10 cellular contexts compared by ENCODE assay signal in genomic region chr1:34165422-34165921, GRCh38. TPM values are rescaled to one million over a fixed set of nuclear protein-coding genes. Genes with fewer than 3 reads are reported as not detected.
DNase-seq lines count a peak whose midpoint lies in the region; ATAC-seq, FAIRE-seq and TF ChIP-seq lines count a peak whose summit lies in the region.
"Had no signal": no experiment of that assay in that cellular context is flagged by ENCODE, and none has a peak within 500 bp of the region (broad histone marks: within the 10 kb centered on the region; RNA-seq: fewer than 3 reads in every experiment).

No MANE protein-coding gene starts in this region.

- H3K9me3 ChIP-seq in neural cell (ENCODE audit: low read length), result no peaks in the 10 kb centered on the region

- H3K79me2 ChIP-seq in neural cell (replicated peaks; ENCODE audit: insufficient read depth, low read length), result no peaks in the 10 kb centered on the region

- no peak for DNase-seq in AG09309 (ENCODE audit: low read depth)
- DNase-seq in HFF-Myc (ENCODE audit: extremely low read depth, low read depth), result no peak
- peak; percentile 54 for DNase-seq in ecto neural progenitor cell (ENCODE audit: low spot score)
- DNase-seq in activated T-helper 2 cell treated with anti-CD3 and anti-CD28 coated beads, Interferon-gamma antibody, Interleukin-2, Interleukin-4, amounts not matched to agents 10 μg/mL and 5 μg/mL and 100 μg/mL, durations not matched to agents 14 hours and 24 hours and 36 hours (ENCODE audit: low spot score), result no peak
- no peak for DNase-seq in AG20443 (ENCODE audit: low spot score)
- DNase-seq in H54 (ENCODE audit: insufficient read length, low spot score), result no peak
- DNase-seq: NCI-H446 had no signal

- H3K9ac ChIP-seq in neural cell (ENCODE audit: low read length), result peak overlapping the region; percentile 83

- no peak for FAIRE-seq in H54 (lab: Jason Lieb, UNC)

- no peaks in the 10 kb centered on the region for H3F3A ChIP-seq in neural cell (ENCODE audit: insufficient read depth, low read length, poor library complexity, severe bottlenecking)

- no peak for ATAC-seq in GM19463 (IDR thresholded peaks at IDR 0.05; ENCODE audit: unreplicated experiment)

- peaks cover 44% of the 10 kb centered on the region for H3K27me3 ChIP-seq in neural cell (ENCODE audit: insufficient read depth, low read depth, low read length)

- no peaks in the 10 kb centered on the region for H3K9me3 Mint-ChIP-seq in activated T-helper 2 cell treated with anti-CD3 and anti-CD28 coated beads, Interferon-gamma antibody, Interleukin-2, Interleukin-4, amounts not matched to agents 10 μg/mL and 5 μg/mL and 100 μg/mL, durations not matched to agents 14 hours and 24 hours and 36 hours

- H2AFZ ChIP-seq in neural cell (ENCODE audit: low read depth, low read length), result peak overlapping the region; percentile 43

- no peak for TF ChIP-seq EP300 in neural cell (conservative IDR thresholded peaks at IDR 0.05; ENCODE audit: poor library complexity, severe bottlenecking)

- intact Hi-C loops in activated T-helper 2 cell treated with anti-CD3 and anti-CD28 coated beads, Interferon-gamma antibody, Interleukin-2, Interleukin-4, amounts not matched to agents 10 μg/mL and 5 μg/mL and 100 μg/mL, durations not matched to agents 14 hours and 24 hours and 36 hours (cut with micrococcal nuclease), result no loop called here

- H3K9me2 ChIP-seq in neural cell (ENCODE audit: insufficient read depth, low read length), result no peaks in the 10 kb centered on the region

- H3K4me2 ChIP-seq in neural cell (ENCODE audit: low read length), result peak overlapping the region; percentile 63

- H3K27ac Mint-ChIP-seq in activated T-helper 2 cell treated with anti-CD3 and anti-CD28 coated beads, Interferon-gamma antibody, Interleukin-2, Interleukin-4, amounts not matched to agents 10 μg/mL and 5 μg/mL and 100 μg/mL, durations not matched to agents 14 hours and 24 hours and 36 hours, result no peak overlapping the region

- no peaks in the 10 kb centered on the region for H3K36me3 ChIP-seq in neural cell (ENCODE audit: insufficient read depth, low read length)

- H3K27ac ChIP-seq in neural cell (ENCODE audit: low read length), result peak overlapping the region; percentile 58

- no peak for TF ChIP-seq CTCF in AG09309 (IDR thresholded peaks at IDR 0.05; ENCODE audit: control insufficient read depth, insufficient read depth, low read depth, low read length, missing control alignments)
- no peak for TF ChIP-seq CTCF in HFF-Myc (IDR thresholded peaks at IDR 0.05; ENCODE audit: low read depth, low read length, missing control alignments)
- TF ChIP-seq CTCF in neural cell (IDR thresholded peaks at IDR 0.05; ENCODE audit: poor library complexity, severe bottlenecking), result no peak

- peaks cover 11% of the 10 kb centered on the region for H3K4me1 Mint-ChIP-seq in activated T-helper 2 cell treated with anti-CD3 and anti-CD28 coated beads, Interferon-gamma antibody, Interleukin-2, Interleukin-4, amounts not matched to agents 10 μg/mL and 5 μg/mL and 100 μg/mL, durations not matched to agents 14 hours and 24 hours and 36 hours (ENCODE audit: low read depth)

- TF ChIP-seq RAD21 in neural cell (conservative IDR thresholded peaks at IDR 0.05), result no peak

- H3K27me3 Mint-ChIP-seq in activated T-helper 2 cell treated with anti-CD3 and anti-CD28 coated beads, Interferon-gamma antibody, Interleukin-2, Interleukin-4, amounts not matched to agents 10 μg/mL and 5 μg/mL and 100 μg/mL, durations not matched to agents 14 hours and 24 hours and 36 hours (ENCODE audit: low read depth), result peaks cover 66% of the 10 kb centered on the region

- peak overlapping the region; percentile 90 for H3K4me3 ChIP-seq in AG09309 (ENCODE audit: control insufficient read depth, low read depth, low read length)
- H3K4me3 ChIP-seq in HFF-Myc (replicated peaks; ENCODE audit: low read depth, low read length), result peak overlapping the region; percentile 53
- peak overlapping the region; percentile 96 for H3K4me3 ChIP-seq in neural cell (ENCODE audit: low read length)

- no peak for TF ChIP-seq POLR2A in H54 (IDR thresholded peaks at IDR 0.05; ENCODE audit: low read depth, low read length)

- no peaks in the 10 kb centered on the region for H3K36me3 Mint-ChIP-seq in activated T-helper 2 cell treated with anti-CD3 and anti-CD28 coated beads, Interferon-gamma antibody, Interleukin-2, Interleukin-4, amounts not matched to agents 10 μg/mL and 5 μg/mL and 100 μg/mL, durations not matched to agents 14 hours and 24 hours and 36 hours (ENCODE audit: low read depth)

- H3K4me3 Mint-ChIP-seq in activated T-helper 2 cell treated with anti-CD3 and anti-CD28 coated beads, Interferon-gamma antibody, Interleukin-2, Interleukin-4, amounts not matched to agents 10 μg/mL and 5 μg/mL and 100 μg/mL, durations not matched to agents 14 hours and 24 hours and 36 hours (ENCODE audit: low read depth), result no peak overlapping the region

- H4K20me1 ChIP-seq in neural cell (ENCODE audit: insufficient read depth), result no peaks in the 10 kb centered on the region

TF ChIP-seq in neural cell, 6 proteins besides CTCF, POLR2A, EP300 and RAD21:
- TF ChIP-seq SMC3 (conservative IDR thresholded peaks at IDR 0.05; ENCODE audit: poor library complexity), result no peak
- TF ChIP-seq POLR2AphosphoS5 (IDR thresholded peaks at IDR 0.05), result no peak
- no peak for TF ChIP-seq MXI1 (conservative IDR thresholded peaks at IDR 0.05; ENCODE audit: poor library complexity, severe bottlenecking)
- TF ChIP-seq TAF1 (IDR thresholded peaks at IDR 0.05; ENCODE audit: low read depth), result no peak
- TF ChIP-seq REST (IDR thresholded peaks at IDR 0.05; ENCODE audit: borderline replicate concordance), result no peak
- no peak for TF ChIP-seq EZH2 (IDR thresholded peaks at IDR 0.05; ENCODE audit: borderline replicate concordance, insufficient read depth, low read length, poor library complexity, severe bottlenecking)

RNA-seq across cellular contexts. Expression of gene CSMD2, which starts 0.4 kb away (rescaled TPM):
- 9.6 and 14.1 TPM in 2 replicates for polyA plus RNA-seq in neural cell
- 32.6 and 39.2 TPM in 2 replicates for polyA minus RNA-seq in neural cell
- not detected in 2 replicates for total RNA-seq in activated T-helper 2 cell treated with anti-CD3 and anti-CD28 coated beads, Interferon-gamma antibody, Interleukin-2, Interleukin-4, amounts not matched to agents 10 μg/mL and 5 μg/mL and 100 μg/mL, durations not matched to agents 14 hours and 24 hours and 36 hours
- total RNA-seq: mononuclear cell had no signal

RNA-seq across cellular contexts. Expression of gene C1orf94, which starts 11.2 kb away (rescaled TPM):
- 0.72 TPM in 1 of 2 replicates, not detected in the other for polyA plus RNA-seq in neural cell
- polyA minus RNA-seq in neural cell, result not detected in 2 replicates
- total RNA-seq in activated T-helper 2 cell treated with anti-CD3 and anti-CD28 coated beads, Interferon-gamma antibody, Interleukin-2, Interleukin-4, amounts not matched to agents 10 μg/mL and 5 μg/mL and 100 μg/mL, durations not matched to agents 14 hours and 24 hours and 36 hours, result not detected in 2 replicates
- total RNA-seq: mononuclear cell had no signal
